Comparison of ENCODE assay signal across 9 cellular contexts in genomic region chr19:47387623-47388022, GRCh38. TPM values are rescaled to one million over a fixed set of nuclear protein-coding genes. Genes with fewer than 3 reads are reported as not detected.
"Had no signal": no experiment of that assay in that cellular context is flagged by ENCODE, and none has a peak within 500 bp of the region (broad histone marks: within the 10 kb centered on the region; RNA-seq: fewer than 3 reads in every experiment).

No MANE protein-coding gene starts in this region.

RNA-seq across cellular contexts. Expression of gene MEIS3, which starts 31.7 kb away (rescaled TPM):
- total RNA-seq: activated B cell treated with CpG ODN at 0.5 μM for 24 hours; activated CD4-positive, alpha-beta T cell treated with anti-CD3 and anti-CD28 coated beads, Interleukin-2, amount 10 ng/mL, durations not matched to agents 24 days and 14 days; activated CD4-positive, alpha-beta T cell treated with anti-CD3 and anti-CD28 coated beads, Interleukin-2, amount 10 ng/mL, durations not matched to agents 7 days and 5 days; activated CD8-positive, alpha-beta memory T cell treated with anti-CD3 and anti-CD28 coated beads for 36 hours; activated CD8-positive, alpha-beta memory T cell treated with anti-CD3 and anti-CD28 coated beads, Interleukin-2, amount 10 ng/mL, durations not matched to agents 7 days and 5 days; activated CD8-positive, alpha-beta T cell treated with anti-CD3 and anti-CD28 coated beads for 36 hours; activated CD8-positive, alpha-beta T cell treated with anti-CD3 and anti-CD28 coated beads, Interleukin-2, amount 10 ng/mL, durations not matched to agents 7 days and 5 days; T-helper 1 cell treated with Interleukin-12 subunit alpha and Interleukin-12 subunit beta and Interleukin-4 antibody, amounts not matched to agents 30 ng/mL and 1 ng/mL, for 36 hours had no signal

RNA-seq across cellular contexts. Expression of gene C5AR2, which starts 55.6 kb away (rescaled TPM):
- total RNA-seq: activated CD4-positive, alpha-beta T cell treated with anti-CD3 and anti-CD28 coated beads for 36 hours; activated CD4-positive, alpha-beta T cell treated with anti-CD3 and anti-CD28 coated beads, Interleukin-2, amount 10 ng/mL, durations not matched to agents 24 days and 14 days; activated CD8-positive, alpha-beta memory T cell treated with anti-CD3 and anti-CD28 coated beads for 36 hours had no signal
